Comparison of ENCODE assay signal across 8 cellular contexts in the genomic region with DNA sequence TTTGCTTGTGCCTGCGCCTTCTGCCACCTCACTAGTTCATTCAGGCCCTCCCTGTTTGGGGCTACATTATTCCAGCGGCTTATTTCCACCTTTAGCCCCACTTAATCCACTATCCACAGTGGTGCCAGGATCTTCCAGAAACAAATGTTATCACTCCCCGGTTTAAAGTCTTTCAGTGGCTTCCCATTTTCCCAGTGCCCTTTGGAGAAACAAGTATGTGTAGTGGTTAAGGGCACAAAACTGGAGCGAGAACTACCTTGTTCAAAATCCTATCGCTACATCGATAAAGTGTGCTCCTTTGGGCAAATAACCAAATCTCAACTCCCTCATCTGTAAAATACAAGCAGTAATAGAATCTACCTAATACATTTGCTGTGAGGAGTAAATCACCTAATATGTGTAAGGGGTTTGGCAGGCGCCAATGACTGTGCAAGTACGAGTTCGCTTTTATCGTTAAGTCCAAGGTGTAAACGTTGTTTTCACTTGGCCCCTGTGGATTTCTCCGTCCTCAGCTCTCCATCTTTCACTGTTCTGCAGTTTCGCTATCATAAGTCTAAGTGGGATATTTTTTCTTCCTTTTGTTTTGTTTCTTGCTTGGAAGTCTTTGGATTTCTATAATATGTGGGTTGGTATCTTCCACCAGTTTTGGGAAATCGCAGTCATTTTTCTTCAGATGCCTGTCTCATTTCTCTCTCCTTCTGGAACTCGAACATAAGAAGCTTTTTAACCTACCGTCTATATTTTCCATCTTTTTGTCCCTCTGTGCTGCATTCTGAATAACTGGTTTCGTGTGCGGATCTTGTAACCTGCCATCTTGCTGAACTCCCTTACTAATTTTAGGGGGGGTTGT. TPM values are rescaled to one million over a fixed set of nuclear protein-coding genes. Genes with fewer than 3 reads are reported as not detected.
A peak's percentile ranks its signal among the peaks of the same experiment; 100 is the strongest.
DNase-seq lines count a peak whose midpoint lies in the region; ATAC-seq, FAIRE-seq and TF ChIP-seq lines count a peak whose summit lies in the region.

No MANE protein-coding gene starts in this region.

- H3K4me3 ChIP-seq in A549 (peak overlapping the region; percentile 100), HUES6 (ENCODE audit: low read depth, low read length) (peak overlapping the region; percentile 75), mucosa of descending colon (peak overlapping the region; percentile 57)

- DNase-seq in A549 (ENCODE audit: low read depth in 1 of 2, low spot score in 1 of 2) (no peak), MCF 10A (ENCODE audit: unreplicated experiment) (no peak), mucosa of descending colon (peak in 1 of 3 donors; percentile 4), SKM-1 treated with dmso at 0.1 percent for 144 hours (lab: John Stamatoyannopoulos, UW; ENCODE audit: unreplicated experiment) (no peak)
- no peak for DNase-seq in stimulated activated CD4-positive, alpha-beta T cell treated with anti-CD3 and anti-CD28 coated beads, Interleukin-2, amount 100 ng/mL, for 24 hours

- H3K9me3 ChIP-seq in A549 (no peaks in the 10 kb centered on the region), HUES6 (ENCODE audit: control insufficient read depth, insufficient read depth, low read depth, low read length) (no peaks in the 10 kb centered on the region), mucosa of descending colon (no peaks in the 10 kb centered on the region)

- intact Hi-C loops in MCF 10A (cut with micrococcal nuclease) (no loop called here), mucosa of descending colon (cut with DNase I, micrococcal nuclease) (no loop called here)

- TF ChIP-seq EP300 in A549 (IDR thresholded peaks at IDR 0.05) = no peak

- H3K27me3 Mint-ChIP-seq in MCF 10A (ENCODE audit: insufficient read depth, unreplicated experiment) = no peaks in the 10 kb centered on the region

- H3K27ac Mint-ChIP-seq in MCF 10A (ENCODE audit: low read depth, unreplicated experiment) = peak overlapping the region; percentile 82

- peaks cover 16% of the 10 kb centered on the region for H3K4me1 Mint-ChIP-seq in MCF 10A (ENCODE audit: insufficient read depth, unreplicated experiment)

- TSS peak; percentile 94 for BruUV-seq in MCF 10A (replicated peaks; lab: Mats Ljungman, UMichigan)

- no peak for TF ChIP-seq CTCF in A549 (IDR thresholded peaks at IDR 0.05)
- TF ChIP-seq CTCF in MCF 10A (IDR thresholded peaks at IDR 0.05; ENCODE audit: unreplicated experiment) = no peak
- TF ChIP-seq CTCF in mucosa of descending colon (IDR thresholded peaks at IDR 0.05) = no peak

- no peak for TF ChIP-seq RAD21 in A549 (conservative IDR thresholded peaks at IDR 0.05 in 1 of 2, IDR thresholded peaks at IDR 0.05 in 1 of 2)

- H3K4me3 Mint-ChIP-seq in MCF 10A (ENCODE audit: unreplicated experiment) = peak overlapping the region; percentile 82

- peak overlapping the region; percentile 87 for H3K9ac ChIP-seq in HUES6 (ENCODE audit: low read length)

- WGBS in A549 (ENCODE audit: missing lambda C conversion rate) = 76% methylated on average over 18 of the region's 18 CpGs

- peaks cover 16% of the 10 kb centered on the region for H3K36me3 Mint-ChIP-seq in MCF 10A (ENCODE audit: insufficient read depth, unreplicated experiment)

- FAIRE-seq in A549 (lab: Jason Lieb, UNC) = no peak

- H3K36me3 ChIP-seq in HUES6 (ENCODE audit: control insufficient read depth, insufficient read depth, low read length) (peaks cover 22% of the 10 kb centered on the region), mucosa of descending colon (ENCODE audit: low read depth) (no peaks in the 10 kb centered on the region)

- H3K27ac ChIP-seq in A549 (peak overlapping the region; percentile 98 to 99), HUES6 (ENCODE audit: low read depth, low read length) (peak overlapping the region; percentile 71; the same call in 1 of the 2 replicates)

- TF ChIP-seq POLR2A in A549 (IDR thresholded peaks at IDR 0.05; ENCODE audit: low read length) = no peak

- ATAC-seq in A549 (no peak), mucosa of descending colon (no peak), GM21390 (IDR thresholded peaks at IDR 0.05; ENCODE audit: unreplicated experiment) (no peak), GM18907 (IDR thresholded peaks at IDR 0.05; ENCODE audit: unreplicated experiment) (no peak)

- H3K9me3 Mint-ChIP-seq in MCF 10A (ENCODE audit: unreplicated experiment) = no peaks in the 10 kb centered on the region

- CTCF ChIA-PET in A549 (lab: Yijun Ruan, JAX) = interaction anchor here (0.7 to 3.9 kb wide), 26 partner anchors 10 to 175 kb away, joined by 3 to 29 read pairs (median 4); partner anchors contain the start of genes SNIP1 and ZC3H12A
- CTCF ChIA-PET in MCF 10A (lab: Yijun Ruan, JAX) = interaction anchor here (0.6 to 4.0 kb wide), 25 partner anchors 9 to 1652 kb away, joined by 3 to 32 read pairs (median 4); partner anchors contain the start of genes INPP5B and ZC3H12A

- H3K4me1 ChIP-seq in A549 (peaks cover 6% of the 10 kb centered on the region; the same call in 1 of the 3 replicates), HUES6 (ENCODE audit: control insufficient read depth, insufficient read depth, low read length) (peaks cover 14% of the 10 kb centered on the region), mucosa of descending colon (ENCODE audit: low read depth) (peaks cover 6% of the 10 kb centered on the region)

- H3K27me3 ChIP-seq in HUES6 (ENCODE audit: control insufficient read depth, insufficient read depth, low read length) = peaks cover 3% of the 10 kb centered on the region; the same call in 1 of the 2 replicates

- H3K4me2 ChIP-seq in A549 = peak overlapping the region; percentile 88

- POLR2A ChIA-PET in A549 (lab: Yijun Ruan, JAX) (interaction anchor here (0.6 to 1.5 kb wide), 8 partner anchors 28 to 60 kb away, joined by 3 to 8 read pairs (median 4); partner anchors contain the start of genes SNIP1 and ZC3H12A), MCF 10A (lab: Yijun Ruan, JAX) (interaction anchor here (0.6 to 4.8 kb wide), 27 partner anchors 9 to 1366 kb away, joined by 3 to 159 read pairs (median 6); partner anchors contain the start of genes C1orf122, CDCA8, CSF3R and GNL2)

TF ChIP-seq in A549, 52 proteins besides CTCF, POLR2A, EP300 and RAD21:
- no peak for TF ChIP-seq NR3C1 (IDR thresholded peaks at IDR 0.05)
- no peak for TF ChIP-seq CBX2 (IDR thresholded peaks at IDR 0.05; ENCODE audit: borderline replicate concordance, low read depth)
- TF ChIP-seq CBX8 (IDR thresholded peaks at IDR 0.05) = no peak
- TF ChIP-seq NPAS2 (CRISPR knock-in tag; IDR thresholded peaks at IDR 0.05; ENCODE audit: borderline replicate concordance) = no peak
- no peak for TF ChIP-seq TP53 (CRISPR knock-in tag; IDR thresholded peaks at IDR 0.05)
TF ChIP-seq in A549: peak in this region for 0.

RNA-seq across cellular contexts. Expression of gene MEAF6, which starts 0.8 kb away (rescaled TPM):
- polyA plus RNA-seq in A549 (2011; rRNA removed) = 45.4 and 47.2 TPM in 2 replicates
- polyA plus RNA-seq in A549 (2012; cell fraction: cytosol; rRNA removed) = 19.4 and 20.5 TPM in 2 replicates
- 9.2 and 17.5 TPM in 2 replicates for polyA plus RNA-seq in A549 (2012; cell fraction: nucleus; rRNA removed)
- polyA plus RNA-seq in A549 (2017; fragmentation: RNase III; extraction: RNeasy Plus Mini Kit Qiagen cat#74134 plus additional on column Dnase treatment) = 38.5 to 42.5 TPM (median 39.4 TPM) in 3 replicates
- 9.9 and 11.4 TPM in 2 replicates for polyA minus RNA-seq in A549 (2011; rRNA and poly(A)+ RNA removed)
- 71.3 and 72.0 TPM in 2 replicates for total RNA-seq in MCF 10A (2022)
- 10 to 100 TPM; 30.2 to 59.5 (median 35.4) TPM for total RNA-seq in mucosa of descending colon

RNA-seq across cellular contexts. Expression of gene SNIP1, which starts 38.7 kb away (rescaled TPM):
- polyA plus RNA-seq in A549 (2011; rRNA removed) (7.8 and 9.0 TPM in 2 replicates), A549 (2017; fragmentation: RNase III; extraction: RNeasy Plus Mini Kit Qiagen cat#74134 plus additional on column Dnase treatment) (5.3 to 6.6 TPM (median 6.5 TPM) in 3 replicates)
- polyA plus RNA-seq in A549 (2012; cell fraction: cytosol; rRNA removed) = 6.2 and 7.9 TPM in 2 replicates
- 10.0 and 10.1 TPM in 2 replicates for polyA plus RNA-seq in A549 (2012; cell fraction: nucleus; rRNA removed)
- 9.9 and 10.2 TPM in 2 replicates for polyA minus RNA-seq in A549 (2011; rRNA and poly(A)+ RNA removed)
- total RNA-seq in MCF 10A (2022) (26.4 and 32.0 TPM in 2 replicates), mucosa of descending colon (10 to 100 TPM; 16.8 to 22.5 (median 21.3) TPM)

RNA-seq across cellular contexts. Expression of gene ZC3H12A, which starts 41.0 kb away (rescaled TPM):
- polyA plus RNA-seq in A549 (2011; rRNA removed) (23.1 and 23.5 TPM in 2 replicates), A549 (2017; fragmentation: RNase III; extraction: RNeasy Plus Mini Kit Qiagen cat#74134 plus additional on column Dnase treatment) (11.6 to 16.3 TPM (median 14.7 TPM) in 3 replicates)
- 26.7 and 39.4 TPM in 2 replicates for polyA plus RNA-seq in A549 (2012; cell fraction: cytosol; rRNA removed)
- polyA plus RNA-seq in A549 (2012; cell fraction: nucleus; rRNA removed) = 101 and 103 TPM in 2 replicates
- 36.5 and 49.9 TPM in 2 replicates for polyA minus RNA-seq in A549 (2011; rRNA and poly(A)+ RNA removed)
- total RNA-seq in MCF 10A (2022) (37.2 and 51.4 TPM in 2 replicates), mucosa of descending colon (10 to 100 TPM; 25.6 to 42.4 (median 25.9) TPM)

RNA-seq across cellular contexts. Expression of gene DNALI1, which starts 41.3 kb away (rescaled TPM):
- polyA plus RNA-seq in A549 (2011; rRNA removed) = not detected in 2 replicates
- polyA plus RNA-seq in A549 (2012; cell fraction: cytosol; rRNA removed) = 0.08 TPM in 1 of 2 replicates, not detected in the other
- 0.01 TPM in 1 of 2 replicates, not detected in the other for polyA plus RNA-seq in A549 (2012; cell fraction: nucleus; rRNA removed)
- not detected in 3 replicates for polyA plus RNA-seq in A549 (2017; fragmentation: RNase III; extraction: RNeasy Plus Mini Kit Qiagen cat#74134 plus additional on column Dnase treatment)
- not detected in 2 replicates for polyA minus RNA-seq in A549 (2011; rRNA and poly(A)+ RNA removed)
- total RNA-seq in MCF 10A (2022) = not detected in 2 replicates
- 1 to 10 TPM; 3.2 to 9.1 (median 3.6) TPM for total RNA-seq in mucosa of descending colon
